ENCODE assay signal across 1 cellular context in genomic region chr20:21325296-21325695, GRCh38.
TF ChIP-seq lines count a peak whose summit lies in the region.

No MANE protein-coding gene starts in this region.

TF ChIP-seq in IMR-90, 13 proteins besides CTCF, POLR2A, EP300 and RAD21 (continued from another document):
- TF ChIP-seq, protein P1, sequence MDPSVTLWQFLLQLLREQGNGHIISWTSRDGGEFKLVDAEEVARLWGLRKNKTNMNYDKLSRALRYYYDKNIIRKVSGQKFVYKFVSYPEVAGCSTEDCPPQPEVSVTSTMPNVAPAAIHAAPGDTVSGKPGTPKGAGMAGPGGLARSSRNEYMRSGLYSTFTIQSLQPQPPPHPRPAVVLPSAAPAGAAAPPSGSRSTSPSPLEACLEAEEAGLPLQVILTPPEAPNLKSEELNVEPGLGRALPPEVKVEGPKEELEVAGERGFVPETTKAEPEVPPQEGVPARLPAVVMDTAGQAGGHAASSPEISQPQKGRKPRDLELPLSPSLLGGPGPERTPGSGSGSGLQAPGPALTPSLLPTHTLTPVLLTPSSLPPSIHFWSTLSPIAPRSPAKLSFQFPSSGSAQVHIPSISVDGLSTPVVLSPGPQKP (IDR thresholded peaks at IDR 0.05; ENCODE audit: borderline replicate concordance, low read depth, low read length) = no peak
